11 cellular contexts compared by ENCODE assay signal in the genomic region with DNA sequence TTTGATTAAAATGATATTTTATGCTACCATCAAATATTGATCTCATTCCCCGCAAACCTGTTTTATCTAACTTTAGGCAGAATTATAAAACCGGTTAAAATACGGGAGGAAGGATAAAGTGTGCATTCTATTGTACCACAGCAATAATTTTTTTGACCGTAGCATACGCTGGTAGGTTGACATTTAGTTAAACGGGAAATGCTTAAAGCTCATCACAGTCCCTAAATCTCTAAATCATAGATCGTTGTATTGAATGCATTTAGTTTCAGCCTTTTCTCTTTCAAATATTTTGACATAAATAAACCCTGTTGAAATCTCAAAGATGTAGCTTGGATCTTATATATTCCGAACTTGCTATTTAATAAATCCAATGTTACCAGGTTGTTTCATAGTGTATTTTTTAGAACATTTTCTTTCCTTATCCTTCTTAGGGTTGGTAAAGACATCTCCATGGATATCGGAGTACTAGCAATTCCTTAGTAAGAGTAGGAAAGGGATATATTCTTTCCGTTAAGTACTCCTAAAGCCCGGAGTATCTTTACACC. TPM values are rescaled to one million over a fixed set of nuclear protein-coding genes. Genes with fewer than 3 reads are reported as not detected.
DNase-seq lines count a peak whose midpoint lies in the region; ATAC-seq lines count a peak whose summit lies in the region.
"Had no signal": no experiment of that assay in that cellular context is flagged by ENCODE, and none has a peak within 500 bp of the region (broad histone marks: within the 10 kb centered on the region; RNA-seq: fewer than 3 reads in every experiment).

No MANE protein-coding gene starts in this region.

- no peaks in the 10 kb centered on the region for H3K27me3 Mint-ChIP-seq in activated T-helper 2 cell treated with anti-CD3 and anti-CD28 coated beads, Interferon-gamma antibody, Interleukin-2, Interleukin-4, amounts not matched to agents 10 μg/mL and 5 μg/mL and 100 μg/mL, durations not matched to agents 14 hours and 24 hours and 36 hours (ENCODE audit: low read depth)

- peaks cover 40% of the 10 kb centered on the region for H3K4me1 Mint-ChIP-seq in activated T-helper 2 cell treated with anti-CD3 and anti-CD28 coated beads, Interferon-gamma antibody, Interleukin-2, Interleukin-4, amounts not matched to agents 10 μg/mL and 5 μg/mL and 100 μg/mL, durations not matched to agents 14 hours and 24 hours and 36 hours (ENCODE audit: low read depth)

- no peaks in the 10 kb centered on the region for H3K4me1 ChIP-seq in right cardiac atrium (ENCODE audit: control insufficient read depth, insufficient read depth, low read length)
- H3K4me1 ChIP-seq in urinary bladder (ENCODE audit: insufficient read depth) = no peaks in the 10 kb centered on the region

- no peaks in the 10 kb centered on the region for H3K27me3 ChIP-seq in right cardiac atrium (ENCODE audit: control insufficient read depth, insufficient read depth)

- H3K9me3 Mint-ChIP-seq in activated T-helper 2 cell treated with anti-CD3 and anti-CD28 coated beads, Interferon-gamma antibody, Interleukin-2, Interleukin-4, amounts not matched to agents 10 μg/mL and 5 μg/mL and 100 μg/mL, durations not matched to agents 14 hours and 24 hours and 36 hours = peaks cover 13% of the 10 kb centered on the region

- H3K27ac Mint-ChIP-seq in activated T-helper 2 cell treated with anti-CD3 and anti-CD28 coated beads, Interferon-gamma antibody, Interleukin-2, Interleukin-4, amounts not matched to agents 10 μg/mL and 5 μg/mL and 100 μg/mL, durations not matched to agents 14 hours and 24 hours and 36 hours = peak overlapping the region; percentile 55

- intact Hi-C loops in right cardiac atrium (cut with DNase I) (no loop called here), cardiac septum (cut with DNase I) (loop anchor here (10.0 kb wide), 2 partner anchors 224 to 496 kb away; no protein-coding TSS in a partner anchor)
- intact Hi-C loops in activated T-helper 2 cell treated with anti-CD3 and anti-CD28 coated beads, Interferon-gamma antibody, Interleukin-2, Interleukin-4, amounts not matched to agents 10 μg/mL and 5 μg/mL and 100 μg/mL, durations not matched to agents 14 hours and 24 hours and 36 hours (cut with micrococcal nuclease) = loop anchor here (2.0 to 10.0 kb wide), 9 partner anchors 54 to 624 kb away; a partner anchor contains a TSS

- H3K36me3 ChIP-seq in urinary bladder (ENCODE audit: insufficient read depth) = no peaks in the 10 kb centered on the region

- no peaks in the 10 kb centered on the region for H3K9me3 ChIP-seq in right cardiac atrium (ENCODE audit: control insufficient read depth, low read length)

- DNase-seq in right cardiac atrium = no peak
- DNase-seq in cardiac septum (ENCODE audit: low spot score) = no peak
- no peak for DNase-seq in activated T-helper 2 cell treated with anti-CD3 and anti-CD28 coated beads, Interferon-gamma antibody, Interleukin-2, Interleukin-4, amounts not matched to agents 10 μg/mL and 5 μg/mL and 100 μg/mL, durations not matched to agents 14 hours and 24 hours and 36 hours (ENCODE audit: low spot score)
- DNase-seq in lung microvascular endothelial cell (ENCODE audit: low read depth in 2 of 2) = peak; percentile 35 to 52
- no peak for DNase-seq in NCI-H2107 treated with DMSO at 0.1 percent for 48 hours (lab: John Stamatoyannopoulos, UW; ENCODE audit: unreplicated experiment)
- DNase-seq: DMS79 treated with DMSO at 0.1 percent for 48 hours, H7, NCI-H2029 had no signal

- H3K27ac ChIP-seq in right cardiac atrium (ENCODE audit: low read length) = no peak overlapping the region
- H3K27ac ChIP-seq in urinary bladder (ENCODE audit: low read depth) = no peak overlapping the region

- H3K36me3 Mint-ChIP-seq in activated T-helper 2 cell treated with anti-CD3 and anti-CD28 coated beads, Interferon-gamma antibody, Interleukin-2, Interleukin-4, amounts not matched to agents 10 μg/mL and 5 μg/mL and 100 μg/mL, durations not matched to agents 14 hours and 24 hours and 36 hours (ENCODE audit: low read depth) = peaks cover 11% of the 10 kb centered on the region

- WGBS in right cardiac atrium = 58% methylated on average over 11 of the region's 11 CpGs
- WGBS in urinary bladder = 63% methylated on average over 11 of the region's 11 CpGs

- ATAC-seq in right cardiac atrium (no peak), GM19463 (IDR thresholded peaks at IDR 0.05; ENCODE audit: unreplicated experiment) (no peak), HG02571 (IDR thresholded peaks at IDR 0.05; ENCODE audit: unreplicated experiment) (no peak)

- H3K4me3 Mint-ChIP-seq in activated T-helper 2 cell treated with anti-CD3 and anti-CD28 coated beads, Interferon-gamma antibody, Interleukin-2, Interleukin-4, amounts not matched to agents 10 μg/mL and 5 μg/mL and 100 μg/mL, durations not matched to agents 14 hours and 24 hours and 36 hours (ENCODE audit: low read depth) = peak overlapping the region; percentile 85

- H3K4me3 ChIP-seq in right cardiac atrium (ENCODE audit: low read length) (peak overlapping the region; percentile 87), urinary bladder (ENCODE audit: low read depth, low read length) (peak overlapping the region; percentile 54)

RNA-seq across cellular contexts. Expression of a gene that starts 0.8 kb away (rescaled TPM):
- total RNA-seq in right cardiac atrium (1 to 10 TPM; 3.7 to 7.2 (median 5.1) TPM), cardiac septum (6.7 TPM), lung microvascular endothelial cell (26.4 and 29.2 TPM in 2 replicates), urinary bladder (20.4 TPM)
- polyA plus RNA-seq in right cardiac atrium (5.0 TPM), urinary bladder (9.3 TPM)
- 5.0 and 5.1 TPM in 2 replicates for total RNA-seq in activated T-helper 2 cell treated with anti-CD3 and anti-CD28 coated beads, Interferon-gamma antibody, Interleukin-2, Interleukin-4, amounts not matched to agents 10 μg/mL and 5 μg/mL and 100 μg/mL, durations not matched to agents 14 hours and 24 hours and 36 hours
- total RNA-seq: H7 had no signal

RNA-seq across cellular contexts. Expression of a gene that starts 12.9 kb away (rescaled TPM):
- total RNA-seq in right cardiac atrium (not detected), cardiac septum (not detected), lung microvascular endothelial cell (not detected in 2 replicates), urinary bladder (not detected)
- polyA plus RNA-seq in right cardiac atrium (not detected), urinary bladder (not detected)
- not detected in 2 replicates for total RNA-seq in activated T-helper 2 cell treated with anti-CD3 and anti-CD28 coated beads, Interferon-gamma antibody, Interleukin-2, Interleukin-4, amounts not matched to agents 10 μg/mL and 5 μg/mL and 100 μg/mL, durations not matched to agents 14 hours and 24 hours and 36 hours
- total RNA-seq: H7 had no signal

RNA-seq across cellular contexts. Expression of a gene that starts 41.1 kb away (rescaled TPM):
- total RNA-seq in right cardiac atrium = 1 to 10 TPM in 1 of 4 donors, under 1 TPM in 3; 0.28 to 1.6 (median 0.62) TPM
- 0.32 TPM for polyA plus RNA-seq in right cardiac atrium
- not detected for total RNA-seq in cardiac septum
- not detected in 2 replicates for total RNA-seq in activated T-helper 2 cell treated with anti-CD3 and anti-CD28 coated beads, Interferon-gamma antibody, Interleukin-2, Interleukin-4, amounts not matched to agents 10 μg/mL and 5 μg/mL and 100 μg/mL, durations not matched to agents 14 hours and 24 hours and 36 hours
- total RNA-seq in lung microvascular endothelial cell = 0.20 TPM in 1 of 2 replicates, not detected in the other
- 1.5 TPM for total RNA-seq in urinary bladder
- 0.34 TPM for polyA plus RNA-seq in urinary bladder

Comparison
In these comparisons a context has a peak if more than half of its experiments do, and no peak if none do; other contexts are left out.
1. intact Hi-C loops: an anchor here in cardiac septum (10.0 kb wide) and activated T-helper 2 cell treated with anti-CD3 and anti-CD28 coated beads, Interferon-gamma antibody, Interleukin-2, Interleukin-4, amounts not matched to agents 10 μg/mL and 5 μg/mL and 100 μg/mL, durations not matched to agents 14 hours and 24 hours and 36 hours (2.0 to 10.0 kb wide); none called in right cardiac atrium.
2. DNase-seq: peak in lung microvascular endothelial cell (2 of 2); none in right cardiac atrium (0 of 3), cardiac septum (single experiment), activated T-helper 2 cell treated with anti-CD3 and anti-CD28 coated beads, Interferon-gamma antibody, Interleukin-2, Interleukin-4, amounts not matched to agents 10 μg/mL and 5 μg/mL and 100 μg/mL, durations not matched to agents 14 hours and 24 hours and 36 hours (single experiment) and NCI-H2107 treated with DMSO at 0.1 percent for 48 hours (single experiment).